ENCODE assay signal across 16 cellular contexts in the genomic region with DNA sequence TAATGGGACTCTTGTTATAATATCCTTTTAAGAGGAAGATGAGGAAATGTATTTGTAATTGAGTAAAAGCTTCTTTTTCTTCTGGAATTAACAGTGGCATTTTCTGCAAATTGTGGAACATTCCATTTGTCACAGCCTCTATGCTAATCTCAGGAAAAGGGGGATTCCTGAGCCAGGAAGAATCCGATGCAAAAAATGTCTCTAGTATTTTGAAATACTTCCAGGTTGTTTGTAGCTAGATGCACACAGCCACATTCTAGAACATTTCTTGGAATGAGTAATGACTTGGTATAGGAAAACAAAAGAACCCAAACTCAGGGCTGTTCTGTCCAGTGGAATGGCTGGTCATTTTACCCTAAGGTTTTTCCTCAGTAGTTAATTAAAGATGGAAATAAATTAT.
A peak's percentile ranks its signal among the peaks of the same experiment; 100 is the strongest.
DNase-seq lines count a peak whose midpoint lies in the region.
"Had no signal": no experiment of that assay in that cellular context is flagged by ENCODE, and none has a peak within 500 bp of the region (broad histone marks: within the 10 kb centered on the region; RNA-seq: fewer than 3 reads in every experiment).

No MANE protein-coding gene starts in this region.

- H3K27me3 ChIP-seq in adipocyte (replicated peaks; ENCODE audit: control insufficient read depth, insufficient read depth, low read length): no peaks in the 10 kb centered on the region
- H3K27me3 ChIP-seq: BLaER1 treated with 17β-estradiol and CSF1 and Interleukin-3, amounts not matched to agents 10 nM and 100 nM had no signal

- no peak overlapping the region for H3K4me3 ChIP-seq in adipocyte (ENCODE audit: low read length)
- H3K4me3 ChIP-seq: BLaER1 treated with 17β-estradiol and CSF1 and Interleukin-3, amounts not matched to agents 10 nM and 100 nM; GM23338 had no signal

- DNase-seq in adipocyte (ENCODE audit: low read depth) (peak; percentile 76), dedifferentiated amniotic fluid mesenchymal stem cell (ENCODE audit: extremely low spot score) (peak; percentile 31), kidney glomerular epithelial cell (lab: John Stamatoyannopoulos, UW) (peak; percentile 8), GM03348 (ENCODE audit: low spot score) (no peak), cortex of kidney (lab: John Stamatoyannopoulos, UW) (no peak), cerebellum (ENCODE audit: low spot score) (no peak)
- DNase-seq in activated naive CD4-positive, alpha-beta T cell treated with anti-CD3 and anti-CD28 coated beads, Interleukin-2, amount 50 U/mL, for 16 hours: no peak
- DNase-seq: DND-41, GF-D8, NCI-H1436 treated with DMSO at 0.1 percent for 48 hours, NCI-H2081, NCI-H510A, NCI-H774 had no signal

- H3K4me1 ChIP-seq in adipocyte (ENCODE audit: control insufficient read depth, insufficient read depth, low read length): peaks cover 8% of the 10 kb centered on the region

- no peak overlapping the region for H3K9ac ChIP-seq in adipocyte (ENCODE audit: low read length)
- H3K9ac ChIP-seq: BLaER1 treated with 17β-estradiol and CSF1 and Interleukin-3, amounts not matched to agents 10 nM and 100 nM; KMS-11 had no signal

- H3K9me3 ChIP-seq in adipocyte (ENCODE audit: control insufficient read depth, low read length): no peaks in the 10 kb centered on the region
- H3K9me3 ChIP-seq: BLaER1 treated with 17β-estradiol and CSF1 and Interleukin-3, amounts not matched to agents 10 nM and 100 nM had no signal

- no peaks in the 10 kb centered on the region for H3K36me3 ChIP-seq in adipocyte (ENCODE audit: control insufficient read depth, insufficient read depth, low read length, severe bottlenecking)

Comparison
In these comparisons a context has a peak if more than half of its experiments do, and no peak if none do; other contexts are left out.
1. DNase-seq: peak in adipocyte (single experiment), dedifferentiated amniotic fluid mesenchymal stem cell (single experiment) and kidney glomerular epithelial cell (single experiment); none in activated naive CD4-positive, alpha-beta T cell treated with anti-CD3 and anti-CD28 coated beads, Interleukin-2, amount 50 U/mL, for 16 hours (single experiment), GM03348 (single experiment), cortex of kidney (single experiment) and cerebellum (single experiment).